In genomic region chr7:18019562-18019961, GRCh38 we compare ENCODE assay signal across 11 cellular contexts. TPM values are rescaled to one million over a fixed set of nuclear protein-coding genes. Genes with fewer than 3 reads are reported as not detected.
DNase-seq lines count a peak whose midpoint lies in the region; ATAC-seq and TF ChIP-seq lines count a peak whose summit lies in the region.
"Had no signal": no experiment of that assay in that cellular context is flagged by ENCODE, and none has a peak within 500 bp of the region (broad histone marks: within the 10 kb centered on the region; RNA-seq: fewer than 3 reads in every experiment).

No MANE protein-coding gene starts in this region.

- peak; percentile 89 for ATAC-seq in left lung
- ATAC-seq in GM21526 (IDR thresholded peaks at IDR 0.05; ENCODE audit: low FRiP score, unreplicated experiment), result no peak
- no peak for ATAC-seq in GM21786 (IDR thresholded peaks at IDR 0.05; ENCODE audit: unreplicated experiment)
- no peak for ATAC-seq in HG03045 (IDR thresholded peaks at IDR 0.05; ENCODE audit: unreplicated experiment)
- ATAC-seq: stimulated activated naive CD8-positive, alpha-beta T cell treated with anti-CD3 and anti-CD28 coated beads, Interleukin-15, Interleukin-2, amounts not matched to agents 100 U/mL and 50 U/mL, for 24 hours had no signal

- peak; percentile 52; the same call in 1 of the 2 replicates for TF ChIP-seq EP300 in Ishikawa (IDR thresholded peaks at IDR 0.05; ENCODE audit: borderline replicate concordance)

- no peak for TF ChIP-seq RAD21 in Ishikawa (IDR thresholded peaks at IDR 0.05; ENCODE audit: low read depth)

- peaks cover 6% of the 10 kb centered on the region in 2 donors for H3K4me1 ChIP-seq in left lung

- DNase-seq in AG08396 (ENCODE audit: low spot score) (peak; percentile 28), dedifferentiated amniotic fluid mesenchymal stem cell (ENCODE audit: extremely low spot score) (peak; percentile 40), left lung (no peak), NCI-H2081 (lab: John Stamatoyannopoulos, UW) (no peak)
- DNase-seq: amygdala; CD4-positive, alpha-beta T cell; stimulated activated naive CD8-positive, alpha-beta T cell treated with anti-CD3 and anti-CD28 coated beads, Interleukin-15, Interleukin-2, amounts not matched to agents 100 U/mL and 50 U/mL, for 24 hours had no signal

- no peaks in the 10 kb centered on the region for H3K36me3 ChIP-seq in left lung

- peak overlapping the region; percentile 39 to 41 for H3K27ac ChIP-seq in left lung

- H3K9me3 ChIP-seq in left lung, result no peaks in the 10 kb centered on the region

- no peak for TF ChIP-seq CTCF in left lung (IDR thresholded peaks at IDR 0.05)

- H3K4me3 ChIP-seq in left lung, result no peak overlapping the region

- no peaks in the 10 kb centered on the region for H3K27me3 ChIP-seq in left lung

- intact Hi-C loops in left lung (cut with DNase I), result no loop called here

TF ChIP-seq in Ishikawa, 13 proteins besides CTCF, POLR2A, EP300 and RAD21:
- TF ChIP-seq, protein P1, sequence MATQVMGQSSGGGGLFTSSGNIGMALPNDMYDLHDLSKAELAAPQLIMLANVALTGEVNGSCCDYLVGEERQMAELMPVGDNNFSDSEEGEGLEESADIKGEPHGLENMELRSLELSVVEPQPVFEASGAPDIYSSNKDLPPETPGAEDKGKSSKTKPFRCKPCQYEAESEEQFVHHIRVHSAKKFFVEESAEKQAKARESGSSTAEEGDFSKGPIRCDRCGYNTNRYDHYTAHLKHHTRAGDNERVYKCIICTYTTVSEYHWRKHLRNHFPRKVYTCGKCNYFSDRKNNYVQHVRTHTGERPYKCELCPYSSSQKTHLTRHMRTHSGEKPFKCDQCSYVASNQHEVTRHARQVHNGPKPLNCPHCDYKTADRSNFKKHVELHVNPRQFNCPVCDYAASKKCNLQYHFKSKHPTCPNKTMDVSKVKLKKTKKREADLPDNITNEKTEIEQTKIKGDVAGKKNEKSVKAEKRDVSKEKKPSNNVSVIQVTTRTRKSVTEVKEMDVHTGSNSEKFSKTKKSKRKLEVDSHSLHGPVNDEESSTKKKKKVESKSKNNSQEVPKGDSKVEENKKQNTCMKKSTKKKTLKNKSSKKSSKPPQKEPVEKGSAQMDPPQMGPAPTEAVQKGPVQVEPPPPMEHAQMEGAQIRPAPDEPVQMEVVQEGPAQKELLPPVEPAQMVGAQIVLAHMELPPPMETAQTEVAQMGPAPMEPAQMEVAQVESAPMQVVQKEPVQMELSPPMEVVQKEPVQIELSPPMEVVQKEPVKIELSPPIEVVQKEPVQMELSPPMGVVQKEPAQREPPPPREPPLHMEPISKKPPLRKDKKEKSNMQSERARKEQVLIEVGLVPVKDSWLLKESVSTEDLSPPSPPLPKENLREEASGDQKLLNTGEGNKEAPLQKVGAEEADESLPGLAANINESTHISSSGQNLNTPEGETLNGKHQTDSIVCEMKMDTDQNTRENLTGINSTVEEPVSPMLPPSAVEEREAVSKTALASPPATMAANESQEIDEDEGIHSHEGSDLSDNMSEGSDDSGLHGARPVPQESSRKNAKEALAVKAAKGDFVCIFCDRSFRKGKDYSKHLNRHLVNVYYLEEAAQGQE (IDR thresholded peaks at IDR 0.05; ENCODE audit: low read depth), result no peak
- no peak for TF ChIP-seq USF1 (IDR thresholded peaks at IDR 0.05)
- peak; percentile 13; the same call in 1 of the 2 replicates for TF ChIP-seq NFIC (IDR thresholded peaks at IDR 0.05)
- no peak for TF ChIP-seq ZBTB7A (IDR thresholded peaks at IDR 0.05; ENCODE audit: low read depth)
- no peak for TF ChIP-seq CREB1 (IDR thresholded peaks at IDR 0.05; ENCODE audit: low read depth)
- no peak for TF ChIP-seq TAF1 (IDR thresholded peaks at IDR 0.05; ENCODE audit: low read depth)
- no peak for TF ChIP-seq TCF12 (IDR thresholded peaks at IDR 0.05; ENCODE audit: low read depth)
- no peak for TF ChIP-seq EGR1 (IDR thresholded peaks at IDR 0.05)
- no peak for TF ChIP-seq YY1 (IDR thresholded peaks at IDR 0.05; ENCODE audit: low read depth)
- TF ChIP-seq, protein P2, sequence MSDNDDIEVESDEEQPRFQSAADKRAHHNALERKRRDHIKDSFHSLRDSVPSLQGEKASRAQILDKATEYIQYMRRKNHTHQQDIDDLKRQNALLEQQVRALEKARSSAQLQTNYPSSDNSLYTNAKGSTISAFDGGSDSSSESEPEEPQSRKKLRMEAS (IDR thresholded peaks at IDR 0.05), result no peak
- TF ChIP-seq FOXM1 (IDR thresholded peaks at IDR 0.05; ENCODE audit: borderline replicate concordance, low read depth), result 0 out of 2 replicates have a peak, but pooled peaks have one; percentile 14
- TF ChIP-seq CEBPB (IDR thresholded peaks at IDR 0.05), result no peak
- TF ChIP-seq TEAD4 (IDR thresholded peaks at IDR 0.05), result peak; percentile 39; the same call in 1 of the 2 replicates

RNA-seq across cellular contexts. Expression of gene PRPS1L1, which starts 8.1 kb away (rescaled TPM):
- not detected for total RNA-seq in left lung
- total RNA-seq: CD4-positive, alpha-beta T cell had no signal

Comparison
In these comparisons a context has a peak if more than half of its experiments do, and no peak if none do; other contexts are left out.
1. DNase-seq: peak in AG08396 (single experiment) and dedifferentiated amniotic fluid mesenchymal stem cell (single experiment); none in left lung (0 of 2) and NCI-H2081 (0 of 2).